ENCODE assay signal across 1 cellular context in genomic region chr9:137088121-137088520, GRCh38.
TF ChIP-seq lines count a peak whose summit lies in the region.

No MANE protein-coding gene starts in this region.

TF ChIP-seq in endothelial cell of umbilical vein, 7 proteins besides CTCF, POLR2A, EP300 and RAD21:
- no peak for TF ChIP-seq GATA2 (IDR thresholded peaks at IDR 0.05; ENCODE audit: insufficient read depth, insufficient read length, low read depth, low read length)
- no peak for TF ChIP-seq FOS (IDR thresholded peaks at IDR 0.05; ENCODE audit: borderline replicate concordance, insufficient read depth, low read length)
- no peak for TF ChIP-seq MYC (IDR thresholded peaks at IDR 0.05; ENCODE audit: low read depth, low read length)
- TF ChIP-seq MAX (IDR thresholded peaks at IDR 0.05; ENCODE audit: insufficient read depth, insufficient read length): no peak
- no peak for TF ChIP-seq EZH2 (IDR thresholded peaks at IDR 0.05; ENCODE audit: borderline replicate concordance, low read depth, low read length, severe bottlenecking)
- no peak for TF ChIP-seq JUN (IDR thresholded peaks at IDR 0.05; ENCODE audit: borderline replicate concordance, insufficient read depth, insufficient read length, low read depth)
- TF ChIP-seq POLR2AphosphoS5 (IDR thresholded peaks at IDR 0.05; ENCODE audit: insufficient read depth, low read depth, low read length): no peak
TF ChIP-seq in endothelial cell of umbilical vein: peak in this region for 0.
